ENCODE assay signal across 7 cellular contexts in the genomic region with DNA sequence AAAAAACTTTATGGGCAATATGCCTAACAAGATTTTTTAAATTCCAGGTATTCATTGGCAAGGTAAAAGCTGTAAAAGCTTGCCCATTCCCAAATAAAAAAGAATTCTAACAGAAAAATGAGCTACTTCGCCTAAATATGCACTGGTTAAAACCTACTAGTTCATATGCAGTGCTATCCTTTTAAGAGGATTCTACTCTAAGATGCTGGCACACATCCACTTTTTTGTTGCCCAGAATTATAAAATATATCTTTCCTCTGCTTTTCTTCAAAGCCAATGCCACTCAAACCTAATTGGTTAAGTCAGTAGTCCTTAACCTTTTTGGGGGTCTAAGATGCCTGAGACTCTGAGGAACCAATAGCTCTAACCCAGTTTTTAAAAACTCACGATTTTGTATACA. TPM values are rescaled to one million over a fixed set of nuclear protein-coding genes. Genes with fewer than 3 reads are reported as not detected.
DNase-seq lines count a peak whose midpoint lies in the region; ATAC-seq, FAIRE-seq and TF ChIP-seq lines count a peak whose summit lies in the region.

No MANE protein-coding gene starts in this region.

- peak overlapping the region; percentile 94 for H3K4me2 ChIP-seq in skeletal muscle satellite cell (ENCODE audit: low read length)

- peak overlapping the region; percentile 92 for H3K9ac ChIP-seq in skeletal muscle satellite cell (ENCODE audit: low read depth, low read length)

- H3K36me3 ChIP-seq in SJCRH30 (peaks cover 33% of the 10 kb centered on the region), skeletal muscle satellite cell (ENCODE audit: insufficient read depth, low read length) (no peaks in the 10 kb centered on the region)

- no peak for TF ChIP-seq CTCF in fibroblast of mammary gland (conservative IDR thresholded peaks at IDR 0.05; ENCODE audit: control insufficient read depth, insufficient read depth, low read depth, low read length)
- no peak for TF ChIP-seq CTCF in omental fat pad (IDR thresholded peaks at IDR 0.05)

- peak; percentile 15 for FAIRE-seq in H54 (lab: Jason Lieb, UNC)

- TF ChIP-seq POLR2A in H54 (IDR thresholded peaks at IDR 0.05; ENCODE audit: low read depth, low read length), result no peak

- no peak for ATAC-seq in GM19467 (IDR thresholded peaks at IDR 0.05; ENCODE audit: unreplicated experiment)
- ATAC-seq in omental fat pad (ENCODE audit: low FRiP score), result no peak
- ATAC-seq in GM18517 (IDR thresholded peaks at IDR 0.05; ENCODE audit: unreplicated experiment), result no peak

- H3K9me3 ChIP-seq in SJCRH30 (replicated peaks), result no peaks in the 10 kb centered on the region
- no peaks in the 10 kb centered on the region for H3K9me3 ChIP-seq in skeletal muscle satellite cell (replicated peaks; ENCODE audit: low read length)

- H3K27me3 ChIP-seq in SJCRH30 (no peaks in the 10 kb centered on the region), skeletal muscle satellite cell (ENCODE audit: control insufficient read depth, insufficient read depth, low read length) (no peaks in the 10 kb centered on the region)

- H3K4me1 ChIP-seq in SJCRH30 (peaks cover 11% of the 10 kb centered on the region; the same call in 1 of the 2 replicates), skeletal muscle satellite cell (ENCODE audit: control insufficient read depth, insufficient read depth, low read length) (peaks cover 26% of the 10 kb centered on the region)

- H3K27ac ChIP-seq in SJCRH30, result no peak overlapping the region

- H3K4me3 ChIP-seq in SJCRH30 (peak overlapping the region; percentile 91), fibroblast of mammary gland (ENCODE audit: control insufficient read depth, low read depth, low read length) (peak overlapping the region; percentile 96), skeletal muscle satellite cell (ENCODE audit: low read length) (peak overlapping the region; percentile 78)

- DNase-seq in H54 (ENCODE audit: insufficient read length, low spot score) (no peak), SJCRH30 (no peak), fibroblast of mammary gland (ENCODE audit: low read depth) (no peak), omental fat pad (ENCODE audit: low spot score) (no peak)

RNA-seq across cellular contexts. Expression of a gene that starts 3.2 kb away (rescaled TPM):
- 407 and 436 TPM in 2 replicates for total RNA-seq in SJCRH30 (2014; rRNA removed; shearing (Covaris generic))
- 168 and 189 TPM in 2 replicates for total RNA-seq in skeletal muscle satellite cell (2012; rRNA removed)
- 10 to 100 TPM; 49.7 to 96.6 (median 73.1) TPM for total RNA-seq in omental fat pad
